Comparison of ENCODE assay signal across 8 cellular contexts in genomic region chr4:110514889-110515479, GRCh38. TPM values are rescaled to one million over a fixed set of nuclear protein-coding genes. Genes with fewer than 3 reads are reported as not detected.
DNase-seq lines count a peak whose midpoint lies in the region; ATAC-seq, FAIRE-seq and TF ChIP-seq lines count a peak whose summit lies in the region.

No MANE protein-coding gene starts in this region.

- no peak overlapping the region for H3K27ac Mint-ChIP-seq in endodermal cell

- H3K4me1 Mint-ChIP-seq in endodermal cell: no peaks in the 10 kb centered on the region

- H3K4me3 ChIP-seq in BE2C (ENCODE audit: low read depth, low read length) (no peak overlapping the region), Peyer's patch (no peak overlapping the region), endodermal cell (ENCODE audit: low read length) (no peak overlapping the region), pancreas (no peak overlapping the region)

- intact Hi-C loops in pancreas (cut with DNase I): loop anchor here in 2 of 3 donors (5.0 to 10.0 kb wide), 2 partner anchors 510 to 518 kb away; no protein-coding TSS in a partner anchor

- no peak overlapping the region for H3K4me3 Mint-ChIP-seq in endodermal cell

- no peaks in the 10 kb centered on the region for H3K4me1 ChIP-seq in BE2C
- H3K4me1 ChIP-seq in Peyer's patch: no peaks in the 10 kb centered on the region
- H3K4me1 ChIP-seq in endodermal cell (ENCODE audit: control insufficient read depth, insufficient read depth, low read length): no peaks in the 10 kb centered on the region
- H3K4me1 ChIP-seq in pancreas: peaks cover 0 to 5% (median 0%) of the 10 kb centered on the region in 3 donors

- no peak overlapping the region for H3K9ac ChIP-seq in endodermal cell (ENCODE audit: extremely low read depth, low read length, poor library complexity, severe bottlenecking)

- no peaks in the 10 kb centered on the region for H3K9me3 Mint-ChIP-seq in endodermal cell

- no peaks in the 10 kb centered on the region for H3K36me3 ChIP-seq in BE2C
- peaks cover 0 to under 1% (median 0%) of the 10 kb centered on the region in 3 donors for H3K36me3 ChIP-seq in Peyer's patch
- H3K36me3 ChIP-seq in endodermal cell (ENCODE audit: control insufficient read depth, insufficient read depth, low read length): no peaks in the 10 kb centered on the region
- H3K36me3 ChIP-seq in pancreas: no peaks in the 10 kb centered on the region

- ATAC-seq in pancreas (peak; percentile 24 to 57 (median 39)), HG02840 (IDR thresholded peaks at IDR 0.05; ENCODE audit: low FRiP score, unreplicated experiment) (no peak)

- DNase-seq in BE2C (no peak), GM18507 (ENCODE audit: extremely low spot score, insufficient read length, low read depth) (no peak), Peyer's patch (no peak), endodermal cell (no peak), pancreas (no peak), NCI-H2107 treated with DMSO at 0.1 percent for 48 hours (lab: John Stamatoyannopoulos, UW; ENCODE audit: unreplicated experiment) (no peak), GOT3 (lab: John Stamatoyannopoulos, UW) (no peak)

- H3K27me3 ChIP-seq in BE2C: no peaks in the 10 kb centered on the region
- H3K27me3 ChIP-seq in Peyer's patch: no peaks in the 10 kb centered on the region
- H3K27me3 ChIP-seq in endodermal cell (ENCODE audit: control insufficient read depth, insufficient read depth, low read length, poor library complexity, severe bottlenecking): no peaks in the 10 kb centered on the region
- H3K27me3 ChIP-seq in pancreas: no peaks in the 10 kb centered on the region

- H3K36me3 Mint-ChIP-seq in endodermal cell (ENCODE audit: low read depth): no peaks in the 10 kb centered on the region

- no peaks in the 10 kb centered on the region for H3K9me3 ChIP-seq in BE2C
- no peaks in the 10 kb centered on the region for H3K9me3 ChIP-seq in Peyer's patch
- H3K9me3 ChIP-seq in endodermal cell (ENCODE audit: control insufficient read depth, low read length): no peaks in the 10 kb centered on the region
- H3K9me3 ChIP-seq in pancreas: no peaks in the 10 kb centered on the region

- H3K27ac ChIP-seq in Peyer's patch: no peak overlapping the region
- H3K27ac ChIP-seq in endodermal cell (ENCODE audit: low read depth, low read length): no peak overlapping the region
- no peak overlapping the region for H3K27ac ChIP-seq in pancreas

- peak; percentile 12 for FAIRE-seq in GM18507 (lab: Jason Lieb, UNC)
- FAIRE-seq in pancreas (lab: Jason Lieb, UNC): peak; percentile 87

- TF ChIP-seq CTCF in BE2C (IDR thresholded peaks at IDR 0.05; ENCODE audit: low read depth, low read length) (peak; percentile 58), Peyer's patch (IDR thresholded peaks at IDR 0.05) (peak; percentile 43 to 72 (median 64)), endodermal cell (conservative IDR thresholded peaks at IDR 0.05) (peak; percentile 84), pancreas (IDR thresholded peaks at IDR 0.05) (peak in 3 of 4 donors; percentile 19 to 56 (median 29))

- TF ChIP-seq POLR2A in Peyer's patch (IDR thresholded peaks at IDR 0.05): no peak

- H3K27me3 Mint-ChIP-seq in endodermal cell (ENCODE audit: insufficient read depth): no peaks in the 10 kb centered on the region

RNA-seq across cellular contexts. Expression of gene ENPEP, which starts 39.0 kb away (rescaled TPM):
- not detected for polyA plus RNA-seq in BE2C (2012; ENCODE audit: insufficient read depth, insufficient read length, low read depth)
- total RNA-seq in Peyer's patch (100 to 1,000 TPM in 3 of 4 donors, 10 to 100 TPM in 1; 27.2 to 751 (median 412) TPM), endodermal cell (1 to 10 TPM; 4.6 to 9.4 TPM), pancreas (1 to 10 TPM in 2 of 6 donors, under 1 TPM in 4; 0.64 to 2.3 (median 0.75) TPM)
- 1.7 TPM for polyA plus RNA-seq in endodermal cell (2013, experiment 1 of 2)
- 1.9 TPM for polyA plus RNA-seq in endodermal cell (2013, experiment 2 of 2)
- polyA plus RNA-seq in pancreas: 1 to 10 TPM in 1 of 2 donors, under 1 TPM in 1; 0.27 to 3.1 TPM

Comparison
In these comparisons a context has a peak if more than half of its experiments do, and no peak if none do; other contexts are left out.
1. CTCF ChIP-seq: peak in every context shown above with its lines; median percentile 84 in endodermal cell; 64 in Peyer's patch; 58 in BE2C; 29 in pancreas.